In genomic region chr14:99865408-99865807, GRCh38 we compare ENCODE assay signal across 21 cellular contexts.
"Had no signal": no experiment of that assay in that cellular context is flagged by ENCODE, and none has a peak within 500 bp of the region (broad histone marks: within the 10 kb centered on the region; RNA-seq: fewer than 3 reads in every experiment).

No MANE protein-coding gene starts in this region.

- H3K27ac ChIP-seq: RWPE1, SJSA1, SK-N-MC had no signal

- H3K27me3 ChIP-seq: SJSA1 had no signal

- H3K4me1 ChIP-seq: SJSA1 had no signal

- H3K9me3 ChIP-seq: SJSA1 had no signal

- DNase-seq: IMR-90, Kasumi-1, KG1, MV-4-11, NCI-H1048, NCI-H1105, NCI-H1417, NCI-H1436 treated with DMSO at 0.1 percent for 48 hours, NCI-H1694, NCI-H187 treated with DMSO at 0.1 percent for 48 hours, NCI-H2029 treated with DMSO at 0.1 percent for 48 hours, NCI-H2171 treated with DMSO at 0.1 percent for 48 hours, NCI-H345, NCI-H446 treated with DMSO at 0.1 percent for 48 hours, NCI-H510A treated with DMSO at 0.1 percent for 48 hours, NCI-H526, NCI-H82, SIG-M5 had no signal

- H3K4me3 ChIP-seq: SJSA1, SK-N-MC had no signal
